ENCODE assay signal across 1 cellular context in genomic region chr17:50683434-50684287, GRCh38.
TF ChIP-seq lines count a peak whose summit lies in the region.

No MANE protein-coding gene starts in this region.

TF ChIP-seq in WTC11, 78 proteins besides CTCF, POLR2A, EP300 and RAD21 (continued from another document):
- TF ChIP-seq USF1 (CRISPR knock-in tag; IDR thresholded peaks at IDR 0.05): no peak
TF ChIP-seq in WTC11: peak in this region for 0.
